In genomic region chr17:49739662-49740271, GRCh38 we compare ENCODE assay signal across 9 cellular contexts. TPM values are rescaled to one million over a fixed set of nuclear protein-coding genes. Genes with fewer than 3 reads are reported as not detected.
DNase-seq lines count a peak whose midpoint lies in the region; ATAC-seq and TF ChIP-seq lines count a peak whose summit lies in the region.
"Had no signal": no experiment of that assay in that cellular context is flagged by ENCODE, and none has a peak within 500 bp of the region (broad histone marks: within the 10 kb centered on the region; RNA-seq: fewer than 3 reads in every experiment).

No MANE protein-coding gene starts in this region.

- POLR2A ChIA-PET in OCI-LY7 (lab: Charles Lee), result interaction anchor here (0.6 to 5.1 kb wide), 6 partner anchors 9 to 77 kb away, joined by 3 to 71 read pairs (median 4); partner anchors contain the start of gene FAM117A

- peaks cover 97% of the 10 kb centered on the region for H3K79me2 ChIP-seq in OCI-LY7 (ENCODE audit: insufficient read depth, low read depth, low read length)

- DNase-seq in GM10266 (ENCODE audit: extremely low spot score) (peak; percentile 45), OCI-LY7 (ENCODE audit: low spot score) (peak; percentile 96), heart right ventricle (peak; percentile 78 to 81), progenitor cell of endocrine pancreas (ENCODE audit: low spot score, unreplicated experiment) (no peak)
- peak; percentile 87 to 91 for DNase-seq in activated T-cell treated with anti-CD3 and anti-CD28 coated beads, Interleukin-2, amount 50 U/mL, for 72 hours
- peak; percentile 80 to 81 for DNase-seq in stimulated activated CD4-positive, alpha-beta T cell treated with anti-CD3 and anti-CD28 coated beads, Interleukin-2, amount 100 ng/mL, for 24 hours

- peak; percentile 50 for ATAC-seq in HG03460 (IDR thresholded peaks at IDR 0.05; ENCODE audit: unreplicated experiment)
- peak; percentile 96 to 97 for ATAC-seq in activated T-cell treated with anti-CD3 and anti-CD28 coated beads, Interleukin-2, amount 50 U/mL, for 72 hours (replicated peaks in 1 of 2)
- ATAC-seq in heart right ventricle, result peak; percentile 54 to 89 (median 78)
- no peak for ATAC-seq in GM21360 (IDR thresholded peaks at IDR 0.05; ENCODE audit: unreplicated experiment)
- ATAC-seq: HCT116 had no signal

- intact Hi-C loops in OCI-LY7 (cut with micrococcal nuclease; ENCODE audit: unreplicated experiment) (loop anchor here (1.0 to 10.0 kb wide), 4 partner anchors 8 to 525 kb away; partner anchors contain the start of genes ABI3, GNGT2 and KAT7), heart right ventricle (cut with DNase I) (no loop called here)

- H3K36me3 ChIP-seq in OCI-LY7 (ENCODE audit: insufficient read depth, low read length), result peaks cover 43% of the 10 kb centered on the region
- no peaks in the 10 kb centered on the region for H3K36me3 ChIP-seq in heart right ventricle

- no peaks in the 10 kb centered on the region for H3K9me2 ChIP-seq in OCI-LY7 (ENCODE audit: insufficient read depth, low read length)

- CTCF ChIA-PET in OCI-LY7 (lab: Charles Lee; ENCODE audit: unreplicated experiment), result no interaction called here

- H3K27me3 ChIP-seq in heart right ventricle, result no peaks in the 10 kb centered on the region

- BruUV-seq in OCI-LY7 (replicated peaks; lab: Mats Ljungman, UMichigan), result TSS peak; percentile 88

- WGBS in heart right ventricle, 2 donors, result 27 to 30% methylated on average over 6 of the region's 6 CpGs

- no peaks in the 10 kb centered on the region for H3K27me3 Mint-ChIP-seq in activated T-cell treated with anti-CD3 and anti-CD28 coated beads, Interleukin-2, amount 50 U/mL, for 72 hours (ENCODE audit: low read depth)
- H3K27me3 Mint-ChIP-seq in progenitor cell of endocrine pancreas, result no peaks in the 10 kb centered on the region

- H3K27ac ChIP-seq in OCI-LY7 (ENCODE audit: low read depth, low read length, poor library complexity, severe bottlenecking), result peak overlapping the region; percentile 94
- H3K27ac ChIP-seq in heart right ventricle, result peak overlapping the region in 7 of 10 donors; percentile 15 to 87 (median 66)

- peaks cover 0 to 5% of the 10 kb centered on the region in 2 donors for H3K36me3 Mint-ChIP-seq in activated T-cell treated with anti-CD3 and anti-CD28 coated beads, Interleukin-2, amount 50 U/mL, for 72 hours (ENCODE audit: insufficient read depth in 2 of 2)
- no peaks in the 10 kb centered on the region for H3K36me3 Mint-ChIP-seq in progenitor cell of endocrine pancreas (ENCODE audit: insufficient read depth)

- H3K9me3 ChIP-seq in OCI-LY7 (ENCODE audit: low read length) (0 out of 2 replicates have a peak, but pooled peaks cover 5% of the 10 kb centered on the region), heart right ventricle (no peaks in the 10 kb centered on the region)

- H3K4me1 ChIP-seq in OCI-LY7 (ENCODE audit: insufficient read depth, low read length, poor library complexity, severe bottlenecking) (peaks cover 78% of the 10 kb centered on the region), heart right ventricle (peaks cover 18 to 81% (median 63%) of the 10 kb centered on the region in 9 donors)

- TF ChIP-seq CTCF in GM10266 (IDR thresholded peaks at IDR 0.05; ENCODE audit: control insufficient read depth, insufficient read depth, low read depth, missing control alignments), result no peak
- no peak for TF ChIP-seq CTCF in OCI-LY7 (conservative IDR thresholded peaks at IDR 0.05; ENCODE audit: low read length)
- no peak for TF ChIP-seq CTCF in heart right ventricle (IDR thresholded peaks at IDR 0.05)
- TF ChIP-seq CTCF in progenitor cell of endocrine pancreas (IDR thresholded peaks at IDR 0.05; ENCODE audit: unreplicated experiment), result no peak

- H3K4me3 ChIP-seq in OCI-LY7 (ENCODE audit: low read depth, low read length, poor library complexity, severe bottlenecking) (peak overlapping the region; percentile 62), heart right ventricle (peak overlapping the region in 1 of 10 donors; percentile 42)

- peaks cover 59% of the 10 kb centered on the region for H3K4me1 Mint-ChIP-seq in activated T-cell treated with anti-CD3 and anti-CD28 coated beads, Interleukin-2, amount 50 U/mL, for 72 hours (ENCODE audit: low read depth)
- H3K4me1 Mint-ChIP-seq in progenitor cell of endocrine pancreas (ENCODE audit: low read depth), result no peaks in the 10 kb centered on the region

- H3K9me3 Mint-ChIP-seq in activated T-cell treated with anti-CD3 and anti-CD28 coated beads, Interleukin-2, amount 50 U/mL, for 72 hours, result no peaks in the 10 kb centered on the region
- H3K9me3 Mint-ChIP-seq in progenitor cell of endocrine pancreas (ENCODE audit: low read depth), result no peaks in the 10 kb centered on the region

- peak overlapping the region; percentile 97 for H3K4me2 ChIP-seq in OCI-LY7 (ENCODE audit: low read length)

- H2AFZ ChIP-seq in OCI-LY7 (ENCODE audit: low read length), result no peak overlapping the region

- peak overlapping the region; percentile 86 to 96 for H3K4me3 Mint-ChIP-seq in activated T-cell treated with anti-CD3 and anti-CD28 coated beads, Interleukin-2, amount 50 U/mL, for 72 hours
- H3K4me3 Mint-ChIP-seq in progenitor cell of endocrine pancreas (ENCODE audit: low read depth), result no peak overlapping the region

- H4K20me1 ChIP-seq in OCI-LY7 (ENCODE audit: insufficient read depth, low read length), result peaks cover 4% of the 10 kb centered on the region; the same call in 1 of the 2 replicates

- peak overlapping the region; percentile 97 for H3K27ac Mint-ChIP-seq in activated T-cell treated with anti-CD3 and anti-CD28 coated beads, Interleukin-2, amount 50 U/mL, for 72 hours
- no peak overlapping the region for H3K27ac Mint-ChIP-seq in progenitor cell of endocrine pancreas

RNA-seq across cellular contexts. Expression of gene FAM117A, which starts 24.2 kb away (rescaled TPM):
- total RNA-seq in OCI-LY7 (2014; rRNA removed; shearing (Covaris generic)), result 29.9 and 40.4 TPM in 2 replicates
- total RNA-seq in OCI-LY7 (2022) (44.3 and 45.2 TPM in 2 replicates), heart right ventricle (10 to 100 TPM in 6 of 10 donors, 1 to 10 TPM in 4; 4.0 to 14.0 (median 10.5) TPM), progenitor cell of endocrine pancreas (19.1 and 20.2 TPM in 2 replicates)
- 10 to 100 TPM; 19.5 to 29.3 TPM for total RNA-seq in activated T-cell treated with anti-CD3 and anti-CD28 coated beads, Interleukin-2, amount 50 U/mL, for 72 hours
- polyA plus RNA-seq in heart right ventricle, result 1 to 10 TPM; 6.1 to 7.6 TPM

RNA-seq across cellular contexts. Expression of gene SLC35B1, which starts 32.0 kb away (rescaled TPM):
- 38.1 and 51.2 TPM in 2 replicates for total RNA-seq in OCI-LY7 (2014; rRNA removed; shearing (Covaris generic))
- 48.9 and 51.4 TPM in 2 replicates for total RNA-seq in OCI-LY7 (2022)
- total RNA-seq in activated T-cell treated with anti-CD3 and anti-CD28 coated beads, Interleukin-2, amount 50 U/mL, for 72 hours, result 10 to 100 TPM; 62.6 to 73.9 TPM
- total RNA-seq in heart right ventricle, result 10 to 100 TPM; 60.5 to 92.4 (median 69.1) TPM
- polyA plus RNA-seq in heart right ventricle, result 100 to 1,000 TPM in 1 of 2 donors, 10 to 100 TPM in 1; 68.8 to 146 TPM
- total RNA-seq in progenitor cell of endocrine pancreas, result 67.4 and 72.2 TPM in 2 replicates

RNA-seq across cellular contexts. Expression of gene KAT7, which starts 48.7 kb away (rescaled TPM):
- 41.0 and 43.3 TPM in 2 replicates for total RNA-seq in OCI-LY7 (2014; rRNA removed; shearing (Covaris generic))
- total RNA-seq in OCI-LY7 (2022) (70.3 and 76.8 TPM in 2 replicates), heart right ventricle (10 to 100 TPM; 48.9 to 81.3 (median 66.3) TPM), progenitor cell of endocrine pancreas (67.9 and 72.0 TPM in 2 replicates)
- 10 to 100 TPM; 83.9 to 85.9 TPM for total RNA-seq in activated T-cell treated with anti-CD3 and anti-CD28 coated beads, Interleukin-2, amount 50 U/mL, for 72 hours
- polyA plus RNA-seq in heart right ventricle, result 10 to 100 TPM in 1 of 2 donors, 1 to 10 TPM in 1; 5.9 to 16.7 TPM
